ENCODE assay signal across 8 cellular contexts in the genomic region with DNA sequence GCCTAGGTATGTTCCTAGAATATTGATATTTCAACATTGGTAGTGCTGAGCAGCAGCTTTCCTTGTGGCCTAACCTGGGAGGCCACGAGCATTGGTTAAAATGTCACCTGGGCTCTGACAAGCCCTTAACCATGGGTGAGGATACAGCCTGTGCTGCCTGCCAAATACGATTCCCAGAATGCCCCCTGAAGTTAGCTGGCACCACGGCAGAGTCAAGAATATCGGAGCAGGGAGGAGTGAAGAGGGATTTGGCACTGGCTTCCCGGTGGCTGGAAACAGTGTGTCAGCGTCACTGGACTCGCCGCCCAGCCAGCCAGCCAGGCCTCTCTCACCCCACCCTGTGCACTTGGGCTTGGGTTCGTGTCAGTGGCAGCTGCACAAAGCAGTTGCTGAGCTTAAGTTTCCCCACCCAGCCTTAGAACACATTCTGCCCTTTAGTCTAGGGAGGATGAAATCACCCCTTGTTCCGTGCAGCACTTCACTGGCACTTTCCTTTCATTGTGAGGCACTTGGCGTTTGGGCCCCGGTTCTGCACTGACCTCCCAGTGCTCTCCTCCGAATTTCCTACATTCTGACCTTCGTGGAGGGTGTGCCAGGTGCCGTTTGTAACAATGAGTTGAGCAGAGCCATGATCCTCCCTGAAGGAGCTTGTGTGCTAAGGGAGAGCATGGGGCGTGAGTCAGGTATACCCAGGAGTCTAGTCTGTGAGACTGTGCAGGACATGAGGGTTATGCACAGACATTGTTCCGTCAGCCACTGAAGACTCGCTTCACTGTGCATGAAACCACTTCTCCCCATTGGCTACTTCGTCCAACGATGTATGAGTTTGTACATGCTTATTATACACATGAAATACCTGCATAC.
DNase-seq lines count a peak whose midpoint lies in the region; ATAC-seq and TF ChIP-seq lines count a peak whose summit lies in the region.

No MANE protein-coding gene starts in this region.

- DNase-seq in MCF 10A (ENCODE audit: unreplicated experiment) (peak; percentile 68), lower leg skin (ENCODE audit: low spot score in 2 of 2) (peak; percentile 56 to 94), Caco-2 (no peak), HuH-7 (ENCODE audit: low spot score) (no peak), NCI-H1694 treated with DMSO at 0.1 percent for 48 hours (lab: John Stamatoyannopoulos, UW) (no peak)
- DNase-seq in stimulated activated naive CD8-positive, alpha-beta T cell treated with anti-CD3 and anti-CD28 coated beads, Interleukin-15, amount 100 ng/mL, for 72 hours: no peak

- no peaks in the 10 kb centered on the region for H3K36me3 ChIP-seq in Caco-2 (ENCODE audit: control insufficient read depth, insufficient read depth, low read length)

- no peak for TF ChIP-seq POLR2A in lower leg skin (IDR thresholded peaks at IDR 0.05)

- no peak for ATAC-seq in stimulated activated naive CD8-positive, alpha-beta T cell treated with anti-CD3 and anti-CD28 coated beads, Interleukin-15, amount 100 ng/mL, for 72 hours
- no peak for ATAC-seq in GM19351 (IDR thresholded peaks at IDR 0.05; ENCODE audit: unreplicated experiment)

- H3K4me3 ChIP-seq in lower leg skin (ENCODE audit: low read depth, poor library complexity, severe bottlenecking) (no peak overlapping the region), Caco-2 (ENCODE audit: low read depth, low read length) (no peak overlapping the region)

- H3K9me3 Mint-ChIP-seq in IgD-negative memory B cell (no peaks in the 10 kb centered on the region), MCF 10A (ENCODE audit: unreplicated experiment) (peaks cover 7% of the 10 kb centered on the region), Caco-2 (ENCODE audit: unreplicated experiment) (no peaks in the 10 kb centered on the region)
- H3K9me3 Mint-ChIP-seq in stimulated activated naive CD8-positive, alpha-beta T cell treated with anti-CD3 and anti-CD28 coated beads, Interleukin-15, amount 100 ng/mL, for 72 hours: peaks cover 5 to 8% of the 10 kb centered on the region in 2 donors

- 31 to 51% methylated on average over 20 of the region's 20 CpGs for WGBS in lower leg skin, 2 donors

- TF ChIP-seq CTCF in MCF 10A (IDR thresholded peaks at IDR 0.05; ENCODE audit: unreplicated experiment) (no peak), lower leg skin (IDR thresholded peaks at IDR 0.05) (no peak), Caco-2 (IDR thresholded peaks at IDR 0.05; ENCODE audit: insufficient read depth in 1 of 2, low read depth in 1 of 2, low read length in 1 of 2, severe bottlenecking in 1 of 2, unreplicated experiment in 1 of 2) (no peak)

- H3K27me3 ChIP-seq in Caco-2 (replicated peaks; ENCODE audit: control insufficient read depth, insufficient read depth, low read length): no peaks in the 10 kb centered on the region

- no TSS peak for BruUV-seq in MCF 10A (replicated peaks; lab: Mats Ljungman, UMichigan)
- no TSS peak for BruUV-seq in Caco-2 (replicated peaks; lab: Mats Ljungman, UMichigan)

- POLR2A ChIA-PET in MCF 10A (lab: Yijun Ruan, JAX): interaction anchor here (0.5 to 2.8 kb wide), 20 partner anchors 18 to 235 kb away, joined by 3 to 19 read pairs (median 4); a partner anchor contains a TSS
- POLR2A ChIA-PET in Caco-2 (lab: Charles Lee): no interaction called here

- H3K9me3 ChIP-seq in Caco-2: no peaks in the 10 kb centered on the region

- CTCF ChIA-PET in MCF 10A (lab: Yijun Ruan, JAX) (interaction anchor here (0.6 to 2.7 kb wide), 5 partner anchors 16 to 200 kb away, joined by 3 to 12 read pairs (median 4); no protein-coding TSS in a partner anchor), Caco-2 (lab: Charles Lee) (no interaction called here)

- H3K27me3 Mint-ChIP-seq in IgD-negative memory B cell: peaks cover 2% of the 10 kb centered on the region
- H3K27me3 Mint-ChIP-seq in MCF 10A (ENCODE audit: insufficient read depth, unreplicated experiment): no peaks in the 10 kb centered on the region
- H3K27me3 Mint-ChIP-seq in stimulated activated naive CD8-positive, alpha-beta T cell treated with anti-CD3 and anti-CD28 coated beads, Interleukin-15, amount 100 ng/mL, for 72 hours: no peaks in the 10 kb centered on the region
- H3K27me3 Mint-ChIP-seq in Caco-2 (ENCODE audit: insufficient read depth, unreplicated experiment): no peaks in the 10 kb centered on the region

- H3K4me1 Mint-ChIP-seq in IgD-negative memory B cell (peaks cover 42 to 62% (median 62%) of the 10 kb centered on the region in 3 donors), MCF 10A (ENCODE audit: insufficient read depth, unreplicated experiment) (peaks cover 61% of the 10 kb centered on the region), Caco-2 (ENCODE audit: low read depth, unreplicated experiment) (peaks cover 13% of the 10 kb centered on the region)
- H3K4me1 Mint-ChIP-seq in stimulated activated naive CD8-positive, alpha-beta T cell treated with anti-CD3 and anti-CD28 coated beads, Interleukin-15, amount 100 ng/mL, for 72 hours: peaks cover 96% of the 10 kb centered on the region

- H3K27ac Mint-ChIP-seq in IgD-negative memory B cell (peak overlapping the region in 2 of 3 donors; percentile 19 to 88), MCF 10A (ENCODE audit: low read depth, unreplicated experiment) (peak overlapping the region; percentile 92), Caco-2 (ENCODE audit: unreplicated experiment) (no peak overlapping the region)
- H3K27ac Mint-ChIP-seq in stimulated activated naive CD8-positive, alpha-beta T cell treated with anti-CD3 and anti-CD28 coated beads, Interleukin-15, amount 100 ng/mL, for 72 hours: peak overlapping the region; percentile 28 to 85

- peaks cover 15% of the 10 kb centered on the region for H3K36me3 Mint-ChIP-seq in IgD-negative memory B cell
- H3K36me3 Mint-ChIP-seq in MCF 10A (ENCODE audit: insufficient read depth, unreplicated experiment): no peaks in the 10 kb centered on the region
- H3K36me3 Mint-ChIP-seq in Caco-2 (ENCODE audit: insufficient read depth, unreplicated experiment): no peaks in the 10 kb centered on the region

- H3K4me3 Mint-ChIP-seq in IgD-negative memory B cell (peak overlapping the region in 2 of 4 donors; percentile 39 to 87), MCF 10A (ENCODE audit: unreplicated experiment) (peak overlapping the region; percentile 55), Caco-2 (ENCODE audit: unreplicated experiment) (no peak overlapping the region)
- peak overlapping the region; percentile 79 to 86 for H3K4me3 Mint-ChIP-seq in stimulated activated naive CD8-positive, alpha-beta T cell treated with anti-CD3 and anti-CD28 coated beads, Interleukin-15, amount 100 ng/mL, for 72 hours

- intact Hi-C loops in MCF 10A (cut with micrococcal nuclease) (loop anchor here (5.0 kb wide), 2 partner anchors 84 to 104 kb away; no protein-coding TSS in a partner anchor), lower leg skin (cut with DNase I; ENCODE audit: low total_unique reads) (no loop called here), Caco-2 (cut with micrococcal nuclease; ENCODE audit: unreplicated experiment) (loop anchor here (5.0 kb wide), 2 partner anchors 114 to 151 kb away; a partner anchor contains a TSS)

- peaks cover 18% of the 10 kb centered on the region for H3K4me1 ChIP-seq in Caco-2

Comparison
In these comparisons a context has a peak if more than half of its experiments do, and no peak if none do; other contexts are left out.
1. DNase-seq: peak in MCF 10A (single experiment) and lower leg skin (2 of 2); none in stimulated activated naive CD8-positive, alpha-beta T cell treated with anti-CD3 and anti-CD28 coated beads, Interleukin-15, amount 100 ng/mL, for 72 hours (0 of 2), Caco-2 (0 of 2), HuH-7 (single experiment) and NCI-H1694 treated with DMSO at 0.1 percent for 48 hours (single experiment).